2 cellular contexts compared by ENCODE assay signal in the genomic region with DNA sequence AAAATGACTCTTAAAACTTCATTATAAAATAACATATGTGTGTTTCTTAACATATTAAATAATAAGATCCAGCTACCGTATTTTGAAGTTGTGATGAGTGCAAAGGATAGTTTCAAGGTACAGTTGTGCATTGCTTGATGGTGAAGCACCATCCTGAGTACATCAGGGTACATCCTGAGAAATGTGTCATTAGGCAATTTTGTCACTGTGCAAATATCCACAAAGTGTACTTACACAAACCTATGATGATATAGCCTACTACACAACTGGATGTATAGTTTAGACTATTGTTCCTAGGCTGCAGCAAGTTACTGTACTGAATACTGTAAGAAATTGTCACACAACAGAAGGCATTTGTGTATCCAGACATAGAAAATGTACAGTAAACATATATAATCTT.
TF ChIP-seq lines count a peak whose summit lies in the region.

No MANE protein-coding gene starts in this region.

TF ChIP-seq in A549, 52 proteins besides CTCF, POLR2A, EP300 and RAD21 (continued from another document):
- TF ChIP-seq, protein P1, sequence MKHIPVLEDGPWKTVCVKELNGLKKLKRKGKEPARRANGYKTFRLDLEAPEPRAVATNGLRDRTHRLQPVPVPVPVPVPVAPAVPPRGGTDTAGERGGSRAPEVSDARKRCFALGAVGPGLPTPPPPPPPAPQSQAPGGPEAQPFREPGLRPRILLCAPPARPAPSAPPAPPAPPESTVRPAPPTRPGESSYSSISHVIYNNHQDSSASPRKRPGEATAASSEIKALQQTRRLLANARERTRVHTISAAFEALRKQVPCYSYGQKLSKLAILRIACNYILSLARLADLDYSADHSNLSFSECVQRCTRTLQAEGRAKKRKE (CRISPR knock-in tag; IDR thresholded peaks at IDR 0.05; ENCODE audit: low read depth) = no peak

TF ChIP-seq in IMR-90, 13 proteins besides CTCF, POLR2A, EP300 and RAD21 (continued from another document):
- TF ChIP-seq NFE2L2 (IDR thresholded peaks at IDR 0.05; ENCODE audit: low read depth, low read length) (no peak), MXI1 (IDR thresholded peaks at IDR 0.05; ENCODE audit: borderline replicate concordance, low read depth, low read length) (no peak), BHLHE40 (IDR thresholded peaks at IDR 0.05; ENCODE audit: low read depth, low read length) (no peak), CEBPB (IDR thresholded peaks at IDR 0.05; ENCODE audit: low read depth, low read length) (no peak), RFX5 (IDR thresholded peaks at IDR 0.05; ENCODE audit: low read depth, low read length) (no peak), SMC3 (IDR thresholded peaks at IDR 0.05; ENCODE audit: low read depth, low read length) (no peak), FOS (IDR thresholded peaks at IDR 0.05; ENCODE audit: low read depth, low read length) (no peak), CHD1 (IDR thresholded peaks at IDR 0.05; ENCODE audit: low read depth, low read length) (no peak), RCOR1 (IDR thresholded peaks at IDR 0.05; ENCODE audit: insufficient replicate concordance, low read length) (no peak)
- TF ChIP-seq, protein P2, sequence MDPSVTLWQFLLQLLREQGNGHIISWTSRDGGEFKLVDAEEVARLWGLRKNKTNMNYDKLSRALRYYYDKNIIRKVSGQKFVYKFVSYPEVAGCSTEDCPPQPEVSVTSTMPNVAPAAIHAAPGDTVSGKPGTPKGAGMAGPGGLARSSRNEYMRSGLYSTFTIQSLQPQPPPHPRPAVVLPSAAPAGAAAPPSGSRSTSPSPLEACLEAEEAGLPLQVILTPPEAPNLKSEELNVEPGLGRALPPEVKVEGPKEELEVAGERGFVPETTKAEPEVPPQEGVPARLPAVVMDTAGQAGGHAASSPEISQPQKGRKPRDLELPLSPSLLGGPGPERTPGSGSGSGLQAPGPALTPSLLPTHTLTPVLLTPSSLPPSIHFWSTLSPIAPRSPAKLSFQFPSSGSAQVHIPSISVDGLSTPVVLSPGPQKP (IDR thresholded peaks at IDR 0.05; ENCODE audit: borderline replicate concordance, low read depth, low read length) = no peak
- TF ChIP-seq, protein P3, sequence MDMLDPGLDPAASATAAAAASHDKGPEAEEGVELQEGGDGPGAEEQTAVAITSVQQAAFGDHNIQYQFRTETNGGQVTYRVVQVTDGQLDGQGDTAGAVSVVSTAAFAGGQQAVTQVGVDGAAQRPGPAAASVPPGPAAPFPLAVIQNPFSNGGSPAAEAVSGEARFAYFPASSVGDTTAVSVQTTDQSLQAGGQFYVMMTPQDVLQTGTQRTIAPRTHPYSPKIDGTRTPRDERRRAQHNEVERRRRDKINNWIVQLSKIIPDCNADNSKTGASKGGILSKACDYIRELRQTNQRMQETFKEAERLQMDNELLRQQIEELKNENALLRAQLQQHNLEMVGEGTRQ (IDR thresholded peaks at IDR 0.05; ENCODE audit: low read depth, low read length) = no peak
